Comparison of ENCODE assay signal across 10 cellular contexts in the genomic region with DNA sequence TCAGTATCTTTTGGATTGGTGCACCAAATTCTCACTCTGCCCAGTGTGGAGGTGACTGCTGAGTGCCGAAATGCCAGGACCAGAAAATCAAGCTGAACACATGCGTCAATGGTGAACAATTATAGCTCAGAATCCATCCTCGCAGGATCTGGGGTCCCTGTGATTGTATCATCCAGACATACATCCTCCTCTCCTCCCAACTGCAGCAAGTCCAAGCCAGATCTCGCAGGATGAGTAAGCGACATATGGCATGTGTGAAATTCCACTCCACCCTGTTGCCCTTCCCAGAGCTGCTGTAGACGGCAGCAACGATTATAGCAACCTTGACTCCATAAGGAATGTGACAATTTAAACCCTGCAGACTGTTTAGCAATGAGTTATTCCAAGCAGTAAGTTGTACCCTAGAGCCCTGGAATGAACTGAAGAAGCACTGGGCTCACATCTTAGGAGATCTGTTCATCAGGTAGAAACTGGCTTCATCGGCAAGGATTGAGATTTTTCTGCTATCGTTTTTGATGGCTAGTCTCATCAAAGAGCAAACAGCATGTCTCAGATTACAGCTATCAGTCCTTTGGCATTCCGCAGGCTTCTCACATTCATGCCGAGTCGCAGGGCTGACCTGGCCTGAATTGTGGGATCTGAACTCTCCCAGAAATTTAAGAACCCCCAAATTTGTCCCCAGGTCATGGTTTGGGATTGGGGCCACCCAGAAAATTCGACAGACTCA.
DNase-seq lines count a peak whose midpoint lies in the region; ATAC-seq and TF ChIP-seq lines count a peak whose summit lies in the region.
"Had no signal": no experiment of that assay in that cellular context is flagged by ENCODE, and none has a peak within 500 bp of the region (broad histone marks: within the 10 kb centered on the region; RNA-seq: fewer than 3 reads in every experiment).

No MANE protein-coding gene starts in this region.

- ATAC-seq in HG03565 (IDR thresholded peaks at IDR 0.05; ENCODE audit: unreplicated experiment) = no peak

- H3K27ac ChIP-seq in parathyroid adenoma = no peak overlapping the region

- H3K79me2 ChIP-seq in parathyroid adenoma = no peaks in the 10 kb centered on the region

- H3K36me3 ChIP-seq in parathyroid adenoma (ENCODE audit: control insufficient read depth, insufficient read depth, low read length) = no peaks in the 10 kb centered on the region

- H3K27me3 ChIP-seq in parathyroid adenoma (ENCODE audit: control insufficient read depth, insufficient read depth, low read length) = no peaks in the 10 kb centered on the region

- DNase-seq in EL (peak; percentile 93), NCI-H748 (lab: John Stamatoyannopoulos, UW; ENCODE audit: unreplicated experiment) (peak; percentile 40), fibroblast of mammary gland (ENCODE audit: low read depth) (peak; percentile 86), T-helper 2 cell (no peak)
- DNase-seq in stimulated activated CD4-positive, alpha-beta T cell treated with anti-CD3 and anti-CD28 coated beads, Interleukin-4, amount 100 ng/mL, for 24 hours = no peak
- DNase-seq in activated CD4-positive, CD25-positive, alpha-beta regulatory T cell (lab: John Stamatoyannopoulos, UW) = no peak
- DNase-seq: activated naive CD8-positive, alpha-beta T cell treated with anti-CD3 and anti-CD28 coated beads, Interleukin-2, amount 10 ng/mL, durations not matched to agents 7 days and 5 days; stimulated activated CD4-positive, alpha-beta T cell treated with anti-CD3 and anti-CD28 coated beads, Interleukin-1b, Interleukin-23, amount 100 ng/mL, for 48 hours had no signal

- H3K9ac ChIP-seq in parathyroid adenoma = no peak overlapping the region

- no peak overlapping the region for H3K4me3 ChIP-seq in fibroblast of mammary gland (ENCODE audit: control insufficient read depth, low read depth, low read length)
- no peak overlapping the region for H3K4me3 ChIP-seq in parathyroid adenoma (ENCODE audit: low read depth, low read length)

- H2AFZ ChIP-seq in parathyroid adenoma = peak overlapping the region; percentile 42

- TF ChIP-seq CTCF in fibroblast of mammary gland (conservative IDR thresholded peaks at IDR 0.05; ENCODE audit: control insufficient read depth, insufficient read depth, low read depth, low read length) (no peak), parathyroid adenoma (IDR thresholded peaks at IDR 0.05) (no peak)

- H3K9me3 ChIP-seq in parathyroid adenoma (ENCODE audit: control insufficient read depth, low read length) = no peaks in the 10 kb centered on the region

- no peaks in the 10 kb centered on the region for H3K4me1 ChIP-seq in parathyroid adenoma

- peak overlapping the region; percentile 5 for H3K4me2 ChIP-seq in parathyroid adenoma (ENCODE audit: low read length)

Comparison
In these comparisons a context has a peak if more than half of its experiments do, and no peak if none do; other contexts are left out.
1. DNase-seq: peak in EL (single experiment), NCI-H748 (single experiment) and fibroblast of mammary gland (single experiment); none in stimulated activated CD4-positive, alpha-beta T cell treated with anti-CD3 and anti-CD28 coated beads, Interleukin-4, amount 100 ng/mL, for 24 hours (single experiment), activated CD4-positive, CD25-positive, alpha-beta regulatory T cell (0 of 4) and T-helper 2 cell (0 of 5).